Comparison of ENCODE assay signal across 20 cellular contexts in the genomic region with DNA sequence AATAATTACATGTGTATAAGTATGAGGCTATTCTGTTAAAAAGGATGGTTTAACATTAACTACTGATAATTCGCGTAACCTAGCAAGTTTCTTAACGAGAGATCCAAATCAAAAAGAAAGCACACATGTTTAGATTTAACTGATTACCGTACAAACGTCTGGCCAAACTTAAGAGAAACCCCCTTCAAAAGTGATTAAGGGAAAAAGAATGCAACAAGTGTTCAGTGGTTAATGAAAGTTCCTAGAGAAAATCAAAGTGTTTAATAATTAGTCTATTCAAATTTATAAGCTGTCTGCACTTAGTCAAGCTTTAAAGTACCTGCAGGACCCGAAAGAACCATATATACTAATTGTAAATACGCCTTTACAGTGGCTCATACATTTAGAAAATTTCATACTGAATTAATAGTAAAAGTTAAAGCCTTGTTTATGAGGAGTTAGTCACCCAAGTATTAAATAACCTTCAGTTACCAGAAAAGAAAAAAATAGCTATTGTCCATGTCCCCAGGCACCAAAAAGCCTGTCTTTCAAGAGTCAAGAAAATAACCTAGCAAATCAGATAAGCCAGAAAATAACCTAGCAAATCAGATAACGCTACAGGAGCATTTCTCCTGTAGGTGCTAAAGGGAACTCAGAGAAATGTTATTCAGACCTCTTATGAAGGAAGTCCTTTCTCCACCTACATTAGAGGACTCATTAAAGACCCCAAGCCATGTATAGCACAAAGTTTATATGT. TPM values are rescaled to one million over a fixed set of nuclear protein-coding genes. Genes with fewer than 3 reads are reported as not detected.
DNase-seq lines count a peak whose midpoint lies in the region; TF ChIP-seq lines count a peak whose summit lies in the region.
"Had no signal": no experiment of that assay in that cellular context is flagged by ENCODE, and none has a peak within 500 bp of the region (broad histone marks: within the 10 kb centered on the region; RNA-seq: fewer than 3 reads in every experiment).

No MANE protein-coding gene starts in this region.

- H3K9me3 Mint-ChIP-seq in nephron (no peaks in the 10 kb centered on the region), H9 (peaks cover 15 to 22% of the 10 kb centered on the region in 2 experiments)
- H3K9me3 Mint-ChIP-seq: HFFc6 had no signal

- H2AFZ ChIP-seq in OCI-LY7 (ENCODE audit: low read length): no peak overlapping the region
- no peak overlapping the region for H2AFZ ChIP-seq in H9 (ENCODE audit: low read length)
- H2AFZ ChIP-seq: GM23248 had no signal

- BruUV-seq in OCI-LY7 (replicated peaks; lab: Mats Ljungman, UMichigan): TSS peak; percentile 28

- H3K36me3 Mint-ChIP-seq in nephron (ENCODE audit: low read depth): peaks cover 11% of the 10 kb centered on the region
- H3K36me3 Mint-ChIP-seq in H9 (ENCODE audit: insufficient read depth in 1 of 3, low read depth in 3 of 3): peaks cover 32 to 39% (median 34%) of the 10 kb centered on the region in 3 experiments

- H3K4ac ChIP-seq in H9 (ENCODE audit: low read depth, low read length): no peak overlapping the region

- no peak overlapping the region for H4K91ac ChIP-seq in H9 (ENCODE audit: insufficient read length, low read depth, low read length)

- H3K23me2 ChIP-seq in H9 (ENCODE audit: insufficient read length, low read depth, low read length, poor library complexity, severe bottlenecking): no peaks in the 10 kb centered on the region

- H3K18ac ChIP-seq in H9 (ENCODE audit: insufficient read length, low read depth, low read length): no peak overlapping the region

- H3K23ac ChIP-seq in H9 (ENCODE audit: insufficient read length, low read depth, low read length): no peak overlapping the region

- no peak overlapping the region for H3T11ph ChIP-seq in H9 (ENCODE audit: low read length)

- TF ChIP-seq CTCF in OCI-LY7 (conservative IDR thresholded peaks at IDR 0.05; ENCODE audit: low read length) (no peak), fibroblast of villous mesenchyme (IDR thresholded peaks at IDR 0.05; ENCODE audit: insufficient read depth, low read depth, low read length) (no peak), nephron (IDR thresholded peaks at IDR 0.05; ENCODE audit: unreplicated experiment in 3 of 3) (no peak), H9 (conservative IDR thresholded peaks at IDR 0.05) (no peak)

- no peak overlapping the region for H3K14ac ChIP-seq in H9 (ENCODE audit: insufficient read depth, low read length)

- no peak overlapping the region for H2AK5ac ChIP-seq in H9 (ENCODE audit: insufficient read length, low read length)

- H3K79me2 ChIP-seq in OCI-LY7 (ENCODE audit: insufficient read depth, low read depth, low read length) (no peaks in the 10 kb centered on the region), H9 (ENCODE audit: insufficient read depth, low read length) (no peaks in the 10 kb centered on the region)

- H3K4me1 ChIP-seq in OCI-LY7 (ENCODE audit: insufficient read depth, low read length, poor library complexity, severe bottlenecking) (no peaks in the 10 kb centered on the region), H9 (ENCODE audit: insufficient read depth, low read length) (peaks cover 22% of the 10 kb centered on the region; the same call in 1 of the 2 replicates)
- H3K4me1 ChIP-seq: A549, SJSA1 had no signal

- H3K4me3 ChIP-seq in OCI-LY7 (ENCODE audit: low read depth, low read length, poor library complexity, severe bottlenecking): no peak overlapping the region
- no peak overlapping the region for H3K4me3 ChIP-seq in fibroblast of villous mesenchyme (ENCODE audit: low read depth, low read length)
- H3K4me3 ChIP-seq: A549, GM23248, SJSA1 had no signal

- H3K27ac Mint-ChIP-seq in nephron (peak overlapping the region; percentile 55 to 87 (median 59)), H9 (no peak overlapping the region; a peak in 2 of 7 replicates)
- H3K27ac Mint-ChIP-seq: HFFc6 had no signal

- no peaks in the 10 kb centered on the region for H3K4me1 Mint-ChIP-seq in nephron
- peaks cover 54 to 56% of the 10 kb centered on the region in 2 experiments for H3K4me1 Mint-ChIP-seq in H9

- no peak overlapping the region for H4K8ac ChIP-seq in H9 (replicated peaks; ENCODE audit: insufficient read length, low read depth, low read length)

- H3K4me2 ChIP-seq in OCI-LY7 (ENCODE audit: low read length): no peak overlapping the region
- H3K4me2 ChIP-seq in H9 (ENCODE audit: insufficient read depth, insufficient read length, low read length): no peak overlapping the region
- H3K4me2 ChIP-seq: A549 had no signal

- no peak overlapping the region for H4K5ac ChIP-seq in H9 (ENCODE audit: insufficient read length, low read depth, low read length)

- no peak overlapping the region for H3K56ac ChIP-seq in H9 (ENCODE audit: insufficient read length, low read depth, low read length)

- H2BK20ac ChIP-seq in H9 (ENCODE audit: low read depth, low read length, poor library complexity, severe bottlenecking): no peak overlapping the region

- H4K20me1 ChIP-seq in OCI-LY7 (ENCODE audit: insufficient read depth, low read length): no peaks in the 10 kb centered on the region
- peaks cover 3% of the 10 kb centered on the region for H4K20me1 ChIP-seq in H9 (ENCODE audit: control insufficient read depth, insufficient read depth, insufficient read length)

- no peak overlapping the region for H2BK15ac ChIP-seq in H9 (ENCODE audit: low read depth, low read length)

- DNase-seq in EL: peak; percentile 12
- DNase-seq in OCI-LY7 (ENCODE audit: low spot score): no peak
- DNase-seq in fibroblast of villous mesenchyme (ENCODE audit: low read depth): peak; percentile 9
- no peak for DNase-seq in NCI-H1694 (lab: John Stamatoyannopoulos, UW)
- DNase-seq in G401 (ENCODE audit: low spot score): no peak
- DNase-seq in anterior cingulate cortex (lab: John Stamatoyannopoulos, UW): no peak
- DNase-seq in H9: no peak
- DNase-seq: DMS153, GM23248, HFFc6, KG1, MM.1S, NCI-H1105 treated with DMSO at 0.1 percent for 48 hours, NCI-H2029, NCI-H510A treated with DMSO at 0.1 percent for 48 hours had no signal

- intact Hi-C loops in OCI-LY7 (cut with micrococcal nuclease; ENCODE audit: unreplicated experiment): loop anchor here (5.0 kb wide), 1 partner anchor 147 kb away; no protein-coding TSS in a partner anchor

- no peaks in the 10 kb centered on the region for H3K9me2 ChIP-seq in OCI-LY7 (ENCODE audit: insufficient read depth, low read length)

- CTCF ChIA-PET in OCI-LY7 (lab: Charles Lee; ENCODE audit: unreplicated experiment): no interaction called here

- H3K79me1 ChIP-seq in H9 (ENCODE audit: insufficient read depth, low read depth, low read length, poor library complexity, severe bottlenecking): no peaks in the 10 kb centered on the region

- POLR2A ChIA-PET in OCI-LY7 (lab: Charles Lee): no interaction called here

- no peak overlapping the region for H2BK120ac ChIP-seq in H9 (ENCODE audit: low read depth, low read length, poor library complexity, severe bottlenecking)

- no peaks in the 10 kb centered on the region for H3K9me3 ChIP-seq in OCI-LY7 (ENCODE audit: low read length)
- peaks cover 6% of the 10 kb centered on the region for H3K9me3 ChIP-seq in H9 (ENCODE audit: control insufficient read depth, low read depth, low read length)
- H3K9me3 ChIP-seq: A549, SJSA1 had no signal

- no peak overlapping the region for H2BK5ac ChIP-seq in H9 (ENCODE audit: insufficient read length, low read length)

- no peaks in the 10 kb centered on the region for H3K27me3 ChIP-seq in H9 (ENCODE audit: insufficient read depth, low read length)
- H3K27me3 ChIP-seq: SJSA1 had no signal

- H2BK12ac ChIP-seq in H9 (ENCODE audit: insufficient read length, low read depth, low read length): no peak overlapping the region

- peaks cover 16% of the 10 kb centered on the region for H3K36me3 ChIP-seq in OCI-LY7 (ENCODE audit: insufficient read depth, low read length)
- H3K36me3 ChIP-seq: SJSA1 had no signal

- in situ Hi-C loops in G401 (cut with HindIII; ENCODE audit: low sequenced_read_pairs): no loop called here

- WGBS in H9 (ENCODE audit: extremely low coverage, insufficient read length, low lambda C conversion rate): no CpG with 5 or more reads among the region's 8 CpGs

- no peak overlapping the region for H3K27ac ChIP-seq in OCI-LY7 (ENCODE audit: low read depth, low read length, poor library complexity, severe bottlenecking)
- no peak overlapping the region for H3K27ac ChIP-seq in H9 (ENCODE audit: insufficient read length, low read depth, low read length)
- H3K27ac ChIP-seq: A549, C4-2B, GM23248, RWPE1, SJSA1 had no signal

- H3K4me3 Mint-ChIP-seq in nephron (no peak overlapping the region), H9 (no peak overlapping the region)
- H3K4me3 Mint-ChIP-seq: HFFc6 had no signal

- H3K9ac ChIP-seq in H9 (ENCODE audit: extremely low read depth, insufficient read length, low read length): no peak overlapping the region
- H3K9ac ChIP-seq: GM23248 had no signal

- peaks cover 4% of the 10 kb centered on the region for H3K27me3 Mint-ChIP-seq in nephron (ENCODE audit: low read depth)
- no peaks in the 10 kb centered on the region; the same call in 1 of the 2 replicates for H3K27me3 Mint-ChIP-seq in H9 (ENCODE audit: low read depth)

RNA-seq across cellular contexts. Expression of a gene that starts 25.7 kb away (rescaled TPM):
- 29.0 and 35.2 TPM in 2 replicates for total RNA-seq in OCI-LY7 (2014; rRNA removed; shearing (Covaris generic))
- total RNA-seq in OCI-LY7 (2022) (33.1 and 33.5 TPM in 2 replicates), fibroblast of villous mesenchyme (21.6 and 25.9 TPM in 2 replicates), H9 (2021) (19.2 and 22.0 TPM in 2 replicates)
- 6.1 and 15.9 TPM in 2 replicates for total RNA-seq in G401 (2014; rRNA removed; shearing (Covaris generic))

RNA-seq across cellular contexts. Expression of a gene that starts 34.6 kb away (rescaled TPM):
- 61.4 and 62.4 TPM in 2 replicates for total RNA-seq in OCI-LY7 (2014; rRNA removed; shearing (Covaris generic))
- total RNA-seq in OCI-LY7 (2022): 82.0 and 83.5 TPM in 2 replicates
- total RNA-seq in fibroblast of villous mesenchyme: 3.9 and 4.7 TPM in 2 replicates
- 8.1 and 14.8 TPM in 2 replicates for total RNA-seq in G401 (2014; rRNA removed; shearing (Covaris generic))
- 86.0 and 88.2 TPM in 2 replicates for total RNA-seq in H9 (2021)

RNA-seq across cellular contexts. Expression of a gene that starts 52.2 kb away (rescaled TPM):
- 18.2 and 34.6 TPM in 2 replicates for total RNA-seq in OCI-LY7 (2014; rRNA removed; shearing (Covaris generic))
- total RNA-seq in OCI-LY7 (2022) (33.6 and 56.8 TPM in 2 replicates), fibroblast of villous mesenchyme (not detected in 2 replicates), H9 (2021) (not detected in 2 replicates)
- not detected in 2 replicates for total RNA-seq in G401 (2014; rRNA removed; shearing (Covaris generic))
- total RNA-seq: GM23248, HFFc6, SJSA1 had no signal

RNA-seq across cellular contexts. Expression of a gene that starts 58.0 kb away (rescaled TPM):
- not detected in 2 replicates for total RNA-seq in OCI-LY7 (2014; rRNA removed; shearing (Covaris generic))
- total RNA-seq in OCI-LY7 (2022) (not detected in 2 replicates), fibroblast of villous mesenchyme (not detected in 2 replicates), H9 (2021) (not detected in 2 replicates)
- not detected in 2 replicates for total RNA-seq in G401 (2014; rRNA removed; shearing (Covaris generic))
- total RNA-seq: GM23248, HFFc6, SJSA1 had no signal

Comparison
In these comparisons a context has a peak if more than half of its experiments do, and no peak if none do; other contexts are left out.
1. DNase-seq: peak in EL (single experiment) and fibroblast of villous mesenchyme (single experiment); none in OCI-LY7 (single experiment), NCI-H1694 (single experiment), G401 (single experiment), anterior cingulate cortex (0 of 58) and H9 (single experiment).
2. H3K27ac Mint-ChIP-seq: peak in nephron (3 of 3); none in H9 (0 of 3).
3. RNA of a gene that starts 52.2 kb away (total RNA-seq): 18.2 to 56.8 TPM in OCI-LY7; not detected in fibroblast of villous mesenchyme, not detected in G401 and not detected in H9; every median in the first group is over 10 times any median in the second.